In genomic region chr4:40194602-40195161, GRCh38 we compare ENCODE assay signal across 9 cellular contexts. TPM values are rescaled to one million over a fixed set of nuclear protein-coding genes. Genes with fewer than 3 reads are reported as not detected.
DNase-seq lines count a peak whose midpoint lies in the region; ATAC-seq and TF ChIP-seq lines count a peak whose summit lies in the region.
"Had no signal": no experiment of that assay in that cellular context is flagged by ENCODE, and none has a peak within 500 bp of the region (broad histone marks: within the 10 kb centered on the region; RNA-seq: fewer than 3 reads in every experiment).

No MANE protein-coding gene starts in this region.

- peak overlapping the region; percentile 35 for H3K27ac ChIP-seq in CD8-positive, alpha-beta memory T cell (ENCODE audit: low read depth, low read length)

- H3K4me1 Mint-ChIP-seq in CD8-positive, alpha-beta memory T cell, result peaks cover 49 to 68% (median 61%) of the 10 kb centered on the region in 3 donors
- H3K4me1 Mint-ChIP-seq in activated naive CD8-positive, alpha-beta T cell treated with anti-CD3 and anti-CD28 coated beads, Interleukin-2, amount 50 U/mL, for 24 hours, result peaks cover 68% of the 10 kb centered on the region
- peaks cover 59 to 67% of the 10 kb centered on the region in 2 donors for H3K4me1 Mint-ChIP-seq in natural killer cell

- H3K27me3 ChIP-seq in CD8-positive, alpha-beta memory T cell (ENCODE audit: insufficient read depth, low read length, poor library complexity, severe bottlenecking), result no peaks in the 10 kb centered on the region

- H3K9me3 Mint-ChIP-seq in CD8-positive, alpha-beta memory T cell, result peaks cover 0 to 2% (median 0%) of the 10 kb centered on the region in 5 donors
- H3K9me3 Mint-ChIP-seq in activated naive CD8-positive, alpha-beta T cell treated with anti-CD3 and anti-CD28 coated beads, Interleukin-2, amount 50 U/mL, for 24 hours, result no peaks in the 10 kb centered on the region
- H3K9me3 Mint-ChIP-seq in natural killer cell, result no peaks in the 10 kb centered on the region

- peaks cover 5 to 30% (median 16%) of the 10 kb centered on the region in 3 donors for H3K36me3 Mint-ChIP-seq in CD8-positive, alpha-beta memory T cell
- H3K36me3 Mint-ChIP-seq in activated naive CD8-positive, alpha-beta T cell treated with anti-CD3 and anti-CD28 coated beads, Interleukin-2, amount 50 U/mL, for 24 hours (ENCODE audit: low read depth), result peaks cover 26% of the 10 kb centered on the region
- H3K36me3 Mint-ChIP-seq in natural killer cell, result peaks cover 11% of the 10 kb centered on the region

- peak overlapping the region; percentile 93 for H3K4me3 ChIP-seq in CD8-positive, alpha-beta memory T cell (ENCODE audit: low read length)

- peaks cover 51% of the 10 kb centered on the region for H3K4me1 ChIP-seq in CD8-positive, alpha-beta memory T cell (ENCODE audit: insufficient read depth, low read length)

- peak; percentile 52 for ATAC-seq in activated naive CD8-positive, alpha-beta T cell treated with anti-CD3 and anti-CD28 coated beads, Interleukin-2, amount 50 U/mL, for 24 hours
- ATAC-seq in natural killer cell (peak; percentile 33 to 60 (median 55)), GM21786 (IDR thresholded peaks at IDR 0.05; ENCODE audit: unreplicated experiment) (no peak), HG03571 (IDR thresholded peaks at IDR 0.05; ENCODE audit: unreplicated experiment) (no peak)
- ATAC-seq: right cardiac atrium had no signal

- intact Hi-C loops in natural killer cell (cut with micrococcal nuclease), result loop anchor here (5.0 kb wide), 3 partner anchors 38 to 557 kb away; partner anchors contain the start of gene SMIM14

- H3K4me3 Mint-ChIP-seq in CD8-positive, alpha-beta memory T cell, result peak overlapping the region; percentile 88 to 100 (median 97)
- peak overlapping the region; percentile 98 for H3K4me3 Mint-ChIP-seq in activated naive CD8-positive, alpha-beta T cell treated with anti-CD3 and anti-CD28 coated beads, Interleukin-2, amount 50 U/mL, for 24 hours
- peak overlapping the region; percentile 100 for H3K4me3 Mint-ChIP-seq in natural killer cell

- TF ChIP-seq CTCF in natural killer cell (IDR thresholded peaks at IDR 0.05), result no peak

- in situ Hi-C loops in KBM-7 (cut with MboI; ENCODE audit: low pct_unique_long_range_greater_than_20kb, low sequenced_read_pairs), result no loop called here

- H3K27me3 Mint-ChIP-seq in CD8-positive, alpha-beta memory T cell, result no peaks in the 10 kb centered on the region
- no peaks in the 10 kb centered on the region for H3K27me3 Mint-ChIP-seq in activated naive CD8-positive, alpha-beta T cell treated with anti-CD3 and anti-CD28 coated beads, Interleukin-2, amount 50 U/mL, for 24 hours
- no peaks in the 10 kb centered on the region for H3K27me3 Mint-ChIP-seq in natural killer cell (ENCODE audit: low read depth in 2 of 2)

- H3K9me3 ChIP-seq in CD8-positive, alpha-beta memory T cell (ENCODE audit: low read length), result no peaks in the 10 kb centered on the region

- peak overlapping the region; percentile 94 to 100 (median 99) for H3K27ac Mint-ChIP-seq in CD8-positive, alpha-beta memory T cell
- peak overlapping the region; percentile 97 for H3K27ac Mint-ChIP-seq in activated naive CD8-positive, alpha-beta T cell treated with anti-CD3 and anti-CD28 coated beads, Interleukin-2, amount 50 U/mL, for 24 hours
- peak overlapping the region; percentile 99 to 100 for H3K27ac Mint-ChIP-seq in natural killer cell

- CTCF ChIA-PET in CD8-positive, alpha-beta memory T cell (lab: Charles Lee), result interaction anchor here (0.6 to 7.7 kb wide), 18 partner anchors 8 to 127 kb away, joined by 3 to 112 read pairs (median 4); no protein-coding TSS in a partner anchor

- peak in 4 of 5 donors; percentile 29 to 84 (median 74) for DNase-seq in CD8-positive, alpha-beta memory T cell
- peak; percentile 45 for DNase-seq in KBM-7
- DNase-seq in activated naive CD8-positive, alpha-beta T cell treated with anti-CD3 and anti-CD28 coated beads, Interleukin-2, amount 50 U/mL, for 24 hours, result no peak
- DNase-seq in natural killer cell, result peak; percentile 20
- no peak for DNase-seq in NCI-H2029 (lab: John Stamatoyannopoulos, UW)
- DNase-seq in midbrain (lab: John Stamatoyannopoulos, UW), result no peak
- DNase-seq: right cardiac atrium had no signal

- POLR2A ChIA-PET in CD8-positive, alpha-beta memory T cell (lab: Charles Lee), result interaction anchor here (0.7 to 4.5 kb wide), 17 partner anchors 10 to 126 kb away, joined by 3 to 26 read pairs (median 4); no protein-coding TSS in a partner anchor

- H3K36me3 ChIP-seq in CD8-positive, alpha-beta memory T cell (ENCODE audit: insufficient read depth, low read length), result peaks cover 11% of the 10 kb centered on the region

RNA-seq across cellular contexts. Expression of gene RHOH, which starts 2.1 kb away (rescaled TPM):
- total RNA-seq in CD8-positive, alpha-beta memory T cell, result 100 to 1,000 TPM; 148 TPM
- 262 TPM for polyA plus RNA-seq in CD8-positive, alpha-beta memory T cell
- 100 to 1,000 TPM; 195 to 233 (median 195) TPM for total RNA-seq in natural killer cell

Comparison
In these comparisons a context has a peak if more than half of its experiments do, and no peak if none do; other contexts are left out.
1. DNase-seq: peak in CD8-positive, alpha-beta memory T cell (4 of 5), KBM-7 (single experiment) and natural killer cell (single experiment); none in activated naive CD8-positive, alpha-beta T cell treated with anti-CD3 and anti-CD28 coated beads, Interleukin-2, amount 50 U/mL, for 24 hours (single experiment), NCI-H2029 (single experiment) and midbrain (single experiment).
2. ATAC-seq: peak in activated naive CD8-positive, alpha-beta T cell treated with anti-CD3 and anti-CD28 coated beads, Interleukin-2, amount 50 U/mL, for 24 hours (single experiment) and natural killer cell (3 of 3); none in GM21786 (single experiment) and HG03571 (single experiment).
3. Peak in every context shown above with its lines, with median percentiles within 50 percentile points of each other: H3K27ac Mint-ChIP-seq and H3K4me3 Mint-ChIP-seq.